ENCODE assay signal across 8 cellular contexts in genomic region chr2:27715318-27716165, GRCh38. TPM values are rescaled to one million over a fixed set of nuclear protein-coding genes. Genes with fewer than 3 reads are reported as not detected.
A peak's percentile ranks its signal among the peaks of the same experiment; 100 is the strongest.
DNase-seq lines count a peak whose midpoint lies in the region; ATAC-seq, FAIRE-seq and TF ChIP-seq lines count a peak whose summit lies in the region.

No MANE protein-coding gene starts in this region.

- no peaks in the 10 kb centered on the region for H3K9me3 Mint-ChIP-seq in activated naive CD4-positive, alpha-beta T cell treated with anti-CD3 and anti-CD28 coated beads, Interleukin-2, amount 50 U/mL, for 72 hours

- 8 to 12% methylated on average over 40 to 43 of the region's 50 CpGs for WGBS in pancreas, 2 donors

- no peaks in the 10 kb centered on the region for H3K27me3 ChIP-seq in BJ (ENCODE audit: control insufficient read depth, insufficient read depth, low read length)
- H3K27me3 ChIP-seq in pancreas: no peaks in the 10 kb centered on the region

- POLR2A ChIA-PET in BJ (lab: Charles Lee): no interaction called here

- no peaks in the 10 kb centered on the region for H3K4me1 ChIP-seq in pancreas

- FAIRE-seq in pancreas (lab: Jason Lieb, UNC) (no peak), D721Med (lab: Jason Lieb, UNC) (no peak)

- no peaks in the 10 kb centered on the region for H3K36me3 ChIP-seq in BJ (ENCODE audit: control insufficient read depth, insufficient read depth, low read length)
- no peaks in the 10 kb centered on the region for H3K36me3 ChIP-seq in pancreas

- H3K27ac ChIP-seq in pancreas: no peak overlapping the region

- H3K4me3 ChIP-seq in BJ (ENCODE audit: low read depth, low read length): peak overlapping the region; percentile 30
- peak overlapping the region in 2 of 4 donors; percentile 26 to 28 for H3K4me3 ChIP-seq in pancreas

- ATAC-seq in activated naive CD4-positive, alpha-beta T cell treated with anti-CD3 and anti-CD28 coated beads, Interleukin-2, amount 50 U/mL, for 72 hours: peak; percentile 25 to 49
- peak; percentile 87 for ATAC-seq in Right ventricle myocardium superior (ENCODE audit: poor library complexity)
- peak in 3 of 4 donors; percentile 59 to 67 (median 61) for ATAC-seq in pancreas
- ATAC-seq in GM19324 (IDR thresholded peaks at IDR 0.05; ENCODE audit: low FRiP score, unreplicated experiment): no peak

- TF ChIP-seq CTCF in BJ (IDR thresholded peaks at IDR 0.05; ENCODE audit: insufficient read depth, low read depth, low read length) (no peak), pancreas (IDR thresholded peaks at IDR 0.05) (no peak), D721Med (IDR thresholded peaks at IDR 0.05; ENCODE audit: insufficient read depth, missing control alignments) (no peak)

- DNase-seq in BJ (ENCODE audit: low read depth) (no peak), M059J (ENCODE audit: low read depth) (peak; percentile 63), Right ventricle myocardium superior (peak; percentile 78), pancreas (no peak), D721Med (ENCODE audit: insufficient read length, low spot score) (no peak), NCI-H774 (lab: John Stamatoyannopoulos, UW) (no peak)
- DNase-seq in activated naive CD4-positive, alpha-beta T cell treated with anti-CD3 and anti-CD28 coated beads, Interleukin-2, amount 50 U/mL, for 72 hours (ENCODE audit: low spot score in 2 of 2): peak; percentile 28 to 66

- H3K27ac Mint-ChIP-seq in activated naive CD4-positive, alpha-beta T cell treated with anti-CD3 and anti-CD28 coated beads, Interleukin-2, amount 50 U/mL, for 72 hours: no peak overlapping the region

- H3K9me3 ChIP-seq in pancreas: no peaks in the 10 kb centered on the region

- CTCF ChIA-PET in BJ (lab: Yijun Ruan, JAX): interaction anchor here (1.3 to 1.7 kb wide), 2 partner anchors 12 to 32 kb away, joined by 6 to 7 read pairs; no protein-coding TSS in a partner anchor

- H3K36me3 Mint-ChIP-seq in activated naive CD4-positive, alpha-beta T cell treated with anti-CD3 and anti-CD28 coated beads, Interleukin-2, amount 50 U/mL, for 72 hours: no peaks in the 10 kb centered on the region

- intact Hi-C loops in Right ventricle myocardium superior (cut with DNase I) (no loop called here), pancreas (cut with DNase I) (loop anchor here in 2 of 3 donors (10.0 kb wide), 2 partner anchors 689 to 739 kb away; no protein-coding TSS in a partner anchor)

RNA-seq across cellular contexts. Expression of gene SLC4A1AP, which starts 51.9 kb away (rescaled TPM):
- polyA plus RNA-seq in BJ (2011; rRNA removed) (8.8 and 10.1 TPM in 2 replicates), pancreas (10 to 100 TPM in 1 of 2 donors, 1 to 10 TPM in 1; 7.7 to 12.6 TPM)
- 5.1 and 8.0 TPM in 2 replicates for polyA minus RNA-seq in BJ (2011; rRNA and poly(A)+ RNA removed)
- 19.8 and 35.1 TPM in 2 replicates for total RNA-seq in M059J (2014; rRNA removed; shearing (Covaris generic))
- total RNA-seq in activated naive CD4-positive, alpha-beta T cell treated with anti-CD3 and anti-CD28 coated beads, Interleukin-2, amount 50 U/mL, for 72 hours: 10 to 100 TPM; 23.9 to 28.1 TPM
- total RNA-seq in Right ventricle myocardium superior (18.5 TPM), pancreas (10 to 100 TPM in 1 of 6 donors, 1 to 10 TPM in 5; 5.1 to 12.1 (median 8.1) TPM)

RNA-seq across cellular contexts. Expression of gene SUPT7L, which starts 52.1 kb away (rescaled TPM):
- polyA plus RNA-seq in BJ (2011; rRNA removed) (43.5 and 52.0 TPM in 2 replicates), pancreas (10 to 100 TPM; 22.5 to 32.4 TPM)
- polyA minus RNA-seq in BJ (2011; rRNA and poly(A)+ RNA removed): 32.0 and 43.6 TPM in 2 replicates
- total RNA-seq in M059J (2014; rRNA removed; shearing (Covaris generic)): 22.0 and 27.8 TPM in 2 replicates
- 10 to 100 TPM; 30.3 to 35.7 TPM for total RNA-seq in activated naive CD4-positive, alpha-beta T cell treated with anti-CD3 and anti-CD28 coated beads, Interleukin-2, amount 50 U/mL, for 72 hours
- total RNA-seq in Right ventricle myocardium superior (24.2 TPM), pancreas (10 to 100 TPM in 3 of 6 donors, 1 to 10 TPM in 3; 8.0 to 18.1 (median 9.9) TPM)

RNA-seq across cellular contexts. Expression of gene MRPL33, which starts 56.0 kb away (rescaled TPM):
- 31.0 and 83.3 TPM in 2 replicates for polyA plus RNA-seq in BJ (2011; rRNA removed)
- 5.4 and 7.2 TPM in 2 replicates for polyA minus RNA-seq in BJ (2011; rRNA and poly(A)+ RNA removed)
- total RNA-seq in M059J (2014; rRNA removed; shearing (Covaris generic)): 184 and 206 TPM in 2 replicates
- total RNA-seq in activated naive CD4-positive, alpha-beta T cell treated with anti-CD3 and anti-CD28 coated beads, Interleukin-2, amount 50 U/mL, for 72 hours: 10 to 100 TPM; 61.7 to 70.5 TPM
- total RNA-seq in Right ventricle myocardium superior: 356 TPM
- total RNA-seq in pancreas: 10 to 100 TPM; 17.8 to 29.7 (median 26.0) TPM
- polyA plus RNA-seq in pancreas: 100 to 1,000 TPM in 1 of 2 donors, 10 to 100 TPM in 1; 29.2 to 120 TPM

Comparison
In these comparisons a context has a peak if more than half of its experiments do, and no peak if none do; other contexts are left out.
1. DNase-seq: peak in M059J (single experiment), activated naive CD4-positive, alpha-beta T cell treated with anti-CD3 and anti-CD28 coated beads, Interleukin-2, amount 50 U/mL, for 72 hours (2 of 2) and Right ventricle myocardium superior (single experiment); none in BJ (single experiment), pancreas (0 of 6), D721Med (single experiment) and NCI-H774 (single experiment).